ENCODE assay signal across 8 cellular contexts in genomic region chr5:92309336-92309991, GRCh38.
DNase-seq lines count a peak whose midpoint lies in the region; ATAC-seq, FAIRE-seq and TF ChIP-seq lines count a peak whose summit lies in the region.

No MANE protein-coding gene starts in this region.

- no peaks in the 10 kb centered on the region for H3K36me3 Mint-ChIP-seq in stimulated activated effector memory CD8-positive, alpha-beta T cell treated with anti-CD3 and anti-CD28 coated beads, Interleukin-12 subunit alpha, Interleukin-12 subunit beta, amount 100 ng/mL, for 72 hours

- H3K4me1 ChIP-seq in heart right ventricle (no peaks in the 10 kb centered on the region), right atrium auricular region (no peaks in the 10 kb centered on the region), pancreas (no peaks in the 10 kb centered on the region), upper lobe of left lung (no peaks in the 10 kb centered on the region)

- no peak overlapping the region for H3K4me3 Mint-ChIP-seq in stimulated activated effector memory CD8-positive, alpha-beta T cell treated with anti-CD3 and anti-CD28 coated beads, Interleukin-12 subunit alpha, Interleukin-12 subunit beta, amount 100 ng/mL, for 72 hours

- H3K9me3 ChIP-seq in heart right ventricle: no peaks in the 10 kb centered on the region
- no peaks in the 10 kb centered on the region for H3K9me3 ChIP-seq in right atrium auricular region
- H3K9me3 ChIP-seq in pancreas: no peaks in the 10 kb centered on the region
- H3K9me3 ChIP-seq in upper lobe of left lung: no peaks in the 10 kb centered on the region

- intact Hi-C loops in heart right ventricle (cut with DNase I) (no loop called here), pancreas (cut with DNase I) (no loop called here)

- ATAC-seq in heart right ventricle: no peak
- ATAC-seq in pancreas: peak in 3 of 4 donors; percentile 38 to 47 (median 42)
- ATAC-seq in stimulated activated effector memory CD8-positive, alpha-beta T cell treated with anti-CD3 and anti-CD28 coated beads, Interleukin-12 subunit alpha, Interleukin-12 subunit beta, amount 100 ng/mL, for 72 hours: no peak
- ATAC-seq in upper lobe of left lung (ENCODE audit: low FRiP score in 2 of 2): no peak
- ATAC-seq in GM21619 (IDR thresholded peaks at IDR 0.05; ENCODE audit: unreplicated experiment): no peak

- H3K9me3 Mint-ChIP-seq in stimulated activated effector memory CD8-positive, alpha-beta T cell treated with anti-CD3 and anti-CD28 coated beads, Interleukin-12 subunit alpha, Interleukin-12 subunit beta, amount 100 ng/mL, for 72 hours: peaks cover 6% of the 10 kb centered on the region

- no peak for TF ChIP-seq POLR2A in upper lobe of left lung (IDR thresholded peaks at IDR 0.05)

- H3K4me1 Mint-ChIP-seq in stimulated activated effector memory CD8-positive, alpha-beta T cell treated with anti-CD3 and anti-CD28 coated beads, Interleukin-12 subunit alpha, Interleukin-12 subunit beta, amount 100 ng/mL, for 72 hours: no peaks in the 10 kb centered on the region

- H3K27me3 ChIP-seq in heart right ventricle: no peaks in the 10 kb centered on the region
- no peaks in the 10 kb centered on the region for H3K27me3 ChIP-seq in right atrium auricular region
- H3K27me3 ChIP-seq in pancreas: no peaks in the 10 kb centered on the region
- no peaks in the 10 kb centered on the region for H3K27me3 ChIP-seq in upper lobe of left lung

- DNase-seq in heart right ventricle: no peak
- DNase-seq in right atrium auricular region (ENCODE audit: low spot score): no peak
- DNase-seq in NCI-H2029 treated with DMSO at 0.1 percent for 48 hours (lab: John Stamatoyannopoulos, UW): peak; percentile 6
- DNase-seq in dermis microvascular lymphatic vessel endothelial cell (ENCODE audit: low read depth in 2 of 2): peak; percentile 23 to 38
- DNase-seq in pancreas: no peak
- no peak for DNase-seq in stimulated activated effector memory CD8-positive, alpha-beta T cell treated with anti-CD3 and anti-CD28 coated beads, Interleukin-12 subunit alpha, Interleukin-12 subunit beta, amount 100 ng/mL, for 72 hours (ENCODE audit: low spot score in 2 of 2)
- no peak for DNase-seq in upper lobe of left lung

- no peaks in the 10 kb centered on the region for H3K36me3 ChIP-seq in heart right ventricle
- H3K36me3 ChIP-seq in right atrium auricular region: no peaks in the 10 kb centered on the region
- H3K36me3 ChIP-seq in pancreas: no peaks in the 10 kb centered on the region
- H3K36me3 ChIP-seq in upper lobe of left lung: no peaks in the 10 kb centered on the region

- no peak overlapping the region for H3K27ac Mint-ChIP-seq in stimulated activated effector memory CD8-positive, alpha-beta T cell treated with anti-CD3 and anti-CD28 coated beads, Interleukin-12 subunit alpha, Interleukin-12 subunit beta, amount 100 ng/mL, for 72 hours

- no peak for FAIRE-seq in pancreas (lab: Jason Lieb, UNC)

- H3K4me3 ChIP-seq in heart right ventricle: no peak overlapping the region
- H3K4me3 ChIP-seq in right atrium auricular region: no peak overlapping the region
- no peak overlapping the region for H3K4me3 ChIP-seq in pancreas
- no peak overlapping the region for H3K4me3 ChIP-seq in upper lobe of left lung

- TF ChIP-seq EP300 in upper lobe of left lung (IDR thresholded peaks at IDR 0.05): no peak

- H3K27ac ChIP-seq in heart right ventricle (no peak overlapping the region), right atrium auricular region (no peak overlapping the region), pancreas (no peak overlapping the region), upper lobe of left lung (no peak overlapping the region)

- TF ChIP-seq CTCF in heart right ventricle (IDR thresholded peaks at IDR 0.05) (peak in 8 of 9 donors; percentile 14 to 57 (median 42)), right atrium auricular region (IDR thresholded peaks at IDR 0.05) (peak in 1 of 2 donors; percentile 61), pancreas (IDR thresholded peaks at IDR 0.05) (peak in 1 of 4 donors; percentile 22), upper lobe of left lung (IDR thresholded peaks at IDR 0.05) (peak in 3 of 6 experiments; percentile 15 to 21 (median 21))

Comparison
In these comparisons a context has a peak if more than half of its experiments do, and no peak if none do; other contexts are left out.
1. ATAC-seq: peak in pancreas (3 of 4); none in heart right ventricle (0 of 8), stimulated activated effector memory CD8-positive, alpha-beta T cell treated with anti-CD3 and anti-CD28 coated beads, Interleukin-12 subunit alpha, Interleukin-12 subunit beta, amount 100 ng/mL, for 72 hours (single experiment), upper lobe of left lung (0 of 2) and GM21619 (single experiment).
2. DNase-seq: peak in NCI-H2029 treated with DMSO at 0.1 percent for 48 hours (single experiment) and dermis microvascular lymphatic vessel endothelial cell (2 of 2); none in heart right ventricle (0 of 2), right atrium auricular region (single experiment), pancreas (0 of 6), stimulated activated effector memory CD8-positive, alpha-beta T cell treated with anti-CD3 and anti-CD28 coated beads, Interleukin-12 subunit alpha, Interleukin-12 subunit beta, amount 100 ng/mL, for 72 hours (0 of 2) and upper lobe of left lung (0 of 2).